Comparison of ENCODE assay signal across 9 cellular contexts in the genomic region with DNA sequence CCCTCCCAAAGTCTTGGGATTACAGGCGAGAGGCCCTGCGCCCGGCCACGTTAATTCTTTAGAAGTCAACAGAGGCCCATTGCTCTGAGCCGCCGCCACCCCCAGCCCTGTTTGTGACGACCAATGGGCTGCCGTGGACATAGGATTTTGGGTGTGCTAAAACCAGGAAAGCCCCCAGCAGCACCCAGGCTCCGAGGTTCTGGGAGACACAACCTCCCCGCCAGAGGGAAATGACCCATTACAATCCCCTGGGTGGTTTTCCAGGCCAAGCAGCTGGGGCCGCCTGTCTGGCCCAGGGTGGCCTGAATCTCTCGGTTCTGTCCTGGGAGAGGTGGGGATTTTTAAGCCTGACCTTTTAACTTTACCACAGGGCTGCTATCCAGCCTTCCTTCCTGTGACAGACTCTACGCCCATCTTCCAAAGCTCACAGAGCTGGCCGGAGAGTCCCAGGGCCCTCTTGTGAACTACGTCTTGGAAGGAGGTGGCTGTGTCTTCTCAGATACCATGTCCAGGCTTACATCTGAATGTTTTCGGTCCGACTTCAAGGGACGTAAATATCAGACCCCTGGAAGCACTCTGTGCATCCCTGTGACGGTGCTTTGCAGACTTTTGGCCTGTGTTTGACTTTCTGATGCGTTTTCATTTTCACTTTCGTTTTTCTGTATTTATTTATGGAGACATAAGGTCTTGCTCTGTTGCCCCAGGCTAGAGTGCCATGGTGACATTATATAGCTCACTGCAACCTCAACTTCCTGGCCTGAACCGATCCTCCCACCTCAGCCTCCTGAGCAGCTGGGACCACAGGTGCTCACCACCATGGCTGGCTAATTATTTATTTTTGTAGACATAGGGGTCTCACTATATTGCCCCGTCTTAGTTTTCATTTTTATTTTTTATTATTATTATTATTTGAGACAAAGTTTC. TPM values are rescaled to one million over a fixed set of nuclear protein-coding genes. Genes with fewer than 3 reads are reported as not detected.
DNase-seq lines count a peak whose midpoint lies in the region; ATAC-seq, FAIRE-seq and TF ChIP-seq lines count a peak whose summit lies in the region.
"Had no signal": no experiment of that assay in that cellular context is flagged by ENCODE, and none has a peak within 500 bp of the region (broad histone marks: within the 10 kb centered on the region; RNA-seq: fewer than 3 reads in every experiment).

No MANE protein-coding gene starts in this region.

- ATAC-seq in GM18873 (IDR thresholded peaks at IDR 0.05; ENCODE audit: low FRiP score, unreplicated experiment): peak; percentile 73
- peak; percentile 65 for ATAC-seq in HG02759 (IDR thresholded peaks at IDR 0.05; ENCODE audit: unreplicated experiment)

- intact Hi-C loops in esophagus squamous epithelium (cut with DNase I): no loop called here

- DNase-seq in RPMI7951 (ENCODE audit: low read depth) (peak; percentile 83), GM19240 (ENCODE audit: insufficient read length, low spot score) (no peak), D721Med (ENCODE audit: insufficient read length, low spot score) (no peak), esophagus squamous epithelium (lab: John Stamatoyannopoulos, UW) (no peak)
- DNase-seq in stimulated activated CD4-positive, alpha-beta T cell treated with anti-CD3 and anti-CD28 coated beads, Interleukin-4, amount 100 ng/mL, for 4 hours: no peak

- H3K4me3 ChIP-seq in mucosa of rectum (ENCODE audit: low read length in 2 of 2): peak overlapping the region in 1 of 2 donors; percentile 45
- peak overlapping the region in 1 of 4 donors; percentile 26 for H3K4me3 ChIP-seq in esophagus squamous epithelium

- H3K9me3 ChIP-seq in mucosa of rectum (ENCODE audit: control insufficient read depth in 2 of 2, low read length in 2 of 2) (no peaks in the 10 kb centered on the region), esophagus squamous epithelium (no peaks in the 10 kb centered on the region)

- TF ChIP-seq CTCF in D721Med (IDR thresholded peaks at IDR 0.05; ENCODE audit: insufficient read depth, missing control alignments) (no peak), esophagus squamous epithelium (IDR thresholded peaks at IDR 0.05) (no peak)

- H3K36me3 ChIP-seq in mucosa of rectum (ENCODE audit: control insufficient read depth in 2 of 2, insufficient read depth in 2 of 2, low read length in 2 of 2) (no peaks in the 10 kb centered on the region), esophagus squamous epithelium (no peaks in the 10 kb centered on the region)

- FAIRE-seq in D721Med (lab: Jason Lieb, UNC): no peak

- no peak for TF ChIP-seq POLR2A in esophagus squamous epithelium (IDR thresholded peaks at IDR 0.05)

- peak overlapping the region in 1 of 2 donors; percentile 56 for H3K9ac ChIP-seq in mucosa of rectum (ENCODE audit: low read depth in 1 of 2, low read length in 2 of 2)

- H3K27me3 ChIP-seq in mucosa of rectum (ENCODE audit: control insufficient read depth in 2 of 2, insufficient read depth in 2 of 2, low read length in 2 of 2) (no peaks in the 10 kb centered on the region), esophagus squamous epithelium (no peaks in the 10 kb centered on the region)

- H3K4me1 ChIP-seq in mucosa of rectum (ENCODE audit: control insufficient read depth in 2 of 2, insufficient read depth in 2 of 2, low read length in 2 of 2): no peaks in the 10 kb centered on the region
- no peaks in the 10 kb centered on the region for H3K4me1 ChIP-seq in esophagus squamous epithelium

- WGBS in esophagus squamous epithelium, 2 donors: 54 to 64% methylated on average over 13 to 18 of the region's 23 CpGs

- H3K27ac ChIP-seq in mucosa of rectum (ENCODE audit: low read depth in 2 of 2, low read length in 2 of 2) (peak overlapping the region; percentile 23 to 68), esophagus squamous epithelium (peak overlapping the region in 2 of 4 donors; percentile 23 to 72)

RNA-seq across cellular contexts. Expression of a gene that starts 36.0 kb away (rescaled TPM):
- total RNA-seq in RPMI7951 (2014; rRNA removed; shearing (Covaris generic)): 0.20 TPM in 1 of 2 replicates, not detected in the other
- 1 to 10 TPM in 1 of 4 donors, under 1 TPM in 3; 0.34 to 1.3 (median 0.64) TPM for total RNA-seq in esophagus squamous epithelium
- total RNA-seq: SK-MEL-5 had no signal

RNA-seq across cellular contexts. Expression of a gene that starts 48.3 kb away (rescaled TPM):
- 4.8 and 5.6 TPM in 2 replicates for total RNA-seq in RPMI7951 (2014; rRNA removed; shearing (Covaris generic))
- 10 to 100 TPM in 2 of 4 donors, 1 to 10 TPM in 2; 4.4 to 21.4 (median 11.1) TPM for total RNA-seq in esophagus squamous epithelium
